Comparison of ENCODE assay signal across 28 cellular contexts in genomic region chr20:12833861-12834260, GRCh38.
"Had no signal": no experiment of that assay in that cellular context is flagged by ENCODE, and none has a peak within 500 bp of the region (broad histone marks: within the 10 kb centered on the region; RNA-seq: fewer than 3 reads in every experiment).

No MANE protein-coding gene starts in this region.

- H3K9me3 ChIP-seq: colonic mucosa, esophagus muscularis mucosa, esophagus squamous epithelium, gastrocnemius medialis, heart left ventricle, heart right ventricle had no signal

- H3K4me3 ChIP-seq: colonic mucosa, coronary artery, dorsolateral prefrontal cortex, esophagus muscularis mucosa, esophagus squamous epithelium, gastrocnemius medialis, gastroesophageal sphincter, heart left ventricle, heart right ventricle had no signal

- H3K27ac ChIP-seq: colonic mucosa, coronary artery, dorsolateral prefrontal cortex, epithelial cell of prostate, esophagus muscularis mucosa, esophagus squamous epithelium, foreskin keratinocyte, gastrocnemius medialis, gastroesophageal sphincter, heart left ventricle, heart right ventricle had no signal

- H3K27me3 ChIP-seq: colonic mucosa, esophagus squamous epithelium, foreskin keratinocyte, gastrocnemius medialis, gastroesophageal sphincter, heart left ventricle, heart right ventricle had no signal

- H3K4me1 ChIP-seq: colonic mucosa, esophagus muscularis mucosa, esophagus squamous epithelium, foreskin keratinocyte, gastrocnemius medialis, gastroesophageal sphincter had no signal

- FAIRE-seq: colon, endometrium, endothelial cell of umbilical vein, frontal cortex had no signal

- ATAC-seq: effector memory CD8-positive, alpha-beta T cell; esophagus mucosa; foreskin keratinocyte; gastrocnemius medialis; gastroesophageal sphincter; heart left ventricle; heart right ventricle had no signal

- H3K36me3 ChIP-seq: colonic mucosa, esophagus muscularis mucosa, esophagus squamous epithelium, gastrocnemius medialis, gastroesophageal sphincter, heart left ventricle, heart right ventricle had no signal

- DNase-seq: colonic mucosa; cortex of kidney; dermis blood vessel endothelial cell; dorsolateral prefrontal cortex; effector CD4-positive, alpha-beta T cell; effector CD8-positive, alpha-beta T cell; effector memory CD4-positive, alpha-beta T cell; effector memory CD8-positive, alpha-beta T cell; endodermal cell; erythroblast; esophagus squamous epithelium; foreskin fibroblast; foreskin keratinocyte; foreskin melanocyte; gastrocnemius medialis; glutamatergic neuron; head of caudate nucleus; heart left ventricle; heart right ventricle had no signal
